In genomic region chr19:38830039-38830733, GRCh38 we compare ENCODE assay signal across 1 cellular context.
TF ChIP-seq lines count a peak whose summit lies in the region.

No MANE protein-coding gene starts in this region.

TF ChIP-seq in GM23338, 12 proteins besides CTCF, POLR2A, EP300 and RAD21 (continued from another document):
- TF ChIP-seq ZNF462 (CRISPR knock-in tag; IDR thresholded peaks at IDR 0.05), result no peak
- TF ChIP-seq ETS1 (IDR thresholded peaks at IDR 0.05), result no peak
